Comparison of ENCODE assay signal across 1 cellular context in genomic region chr5:178551468-178551867, GRCh38.
TF ChIP-seq lines count a peak whose summit lies in the region.

No MANE protein-coding gene starts in this region.

TF ChIP-seq in WTC11, 78 proteins besides CTCF, POLR2A, EP300 and RAD21 (continued from another document):
- TF ChIP-seq STAT6 (CRISPR knock-in tag; conservative IDR thresholded peaks at IDR 0.05; ENCODE audit: low read depth) = no peak
- TF ChIP-seq CREM (CRISPR knock-in tag; IDR thresholded peaks at IDR 0.05) = no peak
- no peak for TF ChIP-seq USF1 (CRISPR knock-in tag; IDR thresholded peaks at IDR 0.05)
- TF ChIP-seq ZNF281 (CRISPR knock-in tag; IDR thresholded peaks at IDR 0.05) = no peak
- TF ChIP-seq HMGA2 (CRISPR knock-in tag; IDR thresholded peaks at IDR 0.05) = no peak
- no peak for TF ChIP-seq GTF2I (CRISPR knock-in tag; conservative IDR thresholded peaks at IDR 0.05)
- no peak for TF ChIP-seq CBFB (CRISPR knock-in tag; IDR thresholded peaks at IDR 0.05; ENCODE audit: low read depth)
- TF ChIP-seq MXD4 (CRISPR knock-in tag; IDR thresholded peaks at IDR 0.05; ENCODE audit: borderline replicate concordance) = no peak
- no peak for TF ChIP-seq JUN (CRISPR knock-in tag; IDR thresholded peaks at IDR 0.05)
- no peak for TF ChIP-seq TCF7 (CRISPR knock-in tag; IDR thresholded peaks at IDR 0.05; ENCODE audit: low read depth)
